Comparison of ENCODE assay signal across 35 cellular contexts in genomic region chr3:97993526-97993925, GRCh38. TPM values are rescaled to one million over a fixed set of nuclear protein-coding genes. Genes with fewer than 3 reads are reported as not detected.
"Had no signal": no experiment of that assay in that cellular context is flagged by ENCODE, and none has a peak within 500 bp of the region (broad histone marks: within the 10 kb centered on the region; RNA-seq: fewer than 3 reads in every experiment).

No MANE protein-coding gene starts in this region.

- H3K9me3 ChIP-seq: gastrocnemius medialis, left lung, mucosa of descending colon, prostate gland, right atrium auricular region, sigmoid colon, stomach, thyroid gland, vagina had no signal

- H3K9me3 Mint-ChIP-seq: mesothelial cell of epicardium; naive B cell; natural killer cell treated with Interleukin-12 subunit alpha and Interleukin-12 subunit beta and Interleukin-15 and Interleukin-18, amount 100 ng/mL, for 72 hours; stimulated activated effector memory CD8-positive, alpha-beta T cell treated with anti-CD3 and anti-CD28 coated beads, Interleukin-12 subunit alpha, Interleukin-12 subunit beta, amount 100 ng/mL, for 72 hours had no signal

- H3K36me3 ChIP-seq: gastrocnemius medialis, left lung, prostate gland, right atrium auricular region, sigmoid colon, stomach, thyroid gland, vagina had no signal

- H3K4me1 ChIP-seq: gastrocnemius medialis, left lung, prostate gland, right atrium auricular region, vagina had no signal

- H3K27ac Mint-ChIP-seq: mesothelial cell of epicardium; naive B cell; natural killer cell treated with Interleukin-12 subunit alpha and Interleukin-12 subunit beta and Interleukin-15 and Interleukin-18, amount 100 ng/mL, for 72 hours; stimulated activated effector memory CD8-positive, alpha-beta T cell treated with anti-CD3 and anti-CD28 coated beads, Interleukin-12 subunit alpha, Interleukin-12 subunit beta, amount 100 ng/mL, for 72 hours had no signal

- H3K27ac ChIP-seq: dorsolateral prefrontal cortex, epithelial cell of prostate, gastrocnemius medialis, left lung, prostate gland, right atrium auricular region, sigmoid colon, stomach, thyroid gland, vagina had no signal

- H3K4me3 Mint-ChIP-seq: mesothelial cell of epicardium; naive B cell; natural killer cell treated with Interleukin-12 subunit alpha and Interleukin-12 subunit beta and Interleukin-15 and Interleukin-18, amount 100 ng/mL, for 72 hours; neural crest cell; stimulated activated effector memory CD8-positive, alpha-beta T cell treated with anti-CD3 and anti-CD28 coated beads, Interleukin-12 subunit alpha, Interleukin-12 subunit beta, amount 100 ng/mL, for 72 hours had no signal

- H3K36me3 Mint-ChIP-seq: mesothelial cell of epicardium; naive B cell; natural killer cell treated with Interleukin-12 subunit alpha and Interleukin-12 subunit beta and Interleukin-15 and Interleukin-18, amount 100 ng/mL, for 72 hours; stimulated activated effector memory CD8-positive, alpha-beta T cell treated with anti-CD3 and anti-CD28 coated beads, Interleukin-12 subunit alpha, Interleukin-12 subunit beta, amount 100 ng/mL, for 72 hours had no signal

- H3K27me3 ChIP-seq: dorsolateral prefrontal cortex, gastrocnemius medialis, left lung, right atrium auricular region, sigmoid colon, stomach, thyroid gland, vagina had no signal

- ATAC-seq: esophagus mucosa; gastrocnemius medialis; left cardiac atrium; left lung; mucosa of descending colon; natural killer cell treated with Interleukin-12 subunit alpha and Interleukin-12 subunit beta and Interleukin-15 and Interleukin-18, amount 100 ng/mL, for 72 hours; stimulated activated effector memory CD8-positive, alpha-beta T cell treated with anti-CD3 and anti-CD28 coated beads, Interleukin-12 subunit alpha, Interleukin-12 subunit beta, amount 100 ng/mL, for 72 hours had no signal

- FAIRE-seq: islet of Langerhans had no signal

- DNase-seq: dorsolateral prefrontal cortex; effector CD4-positive, alpha-beta T cell; foreskin fibroblast; gastrocnemius medialis; head of caudate nucleus; left cardiac atrium; left lung; mesenchymal stem cell; mucosa of descending colon; naive B cell; nucleus accumbens; sigmoid colon; stimulated activated CD4-positive, alpha-beta T cell treated with anti-CD3 and anti-CD28 coated beads, Interleukin-2, amount 100 ng/mL, for 24 hours; stimulated activated CD4-positive, alpha-beta T cell treated with anti-CD3 and anti-CD28 coated beads, Interleukin-4, amount 100 ng/mL, for 24 hours; stimulated activated naive CD4-positive, alpha-beta T cell treated with Interleukin-2 at 50 U/mL for 16 hours; stomach; thyroid gland; trophoblast cell had no signal

- H3K4me3 ChIP-seq: dorsolateral prefrontal cortex, gastrocnemius medialis, left lung, mucosa of descending colon, prostate gland, right atrium auricular region, sigmoid colon, stomach, thyroid gland, vagina had no signal

- H3K4me1 Mint-ChIP-seq: mesothelial cell of epicardium, neural crest cell had no signal

RNA-seq across cellular contexts. Expression of gene GABRR3, which starts 41.6 kb away (rescaled TPM):
- total RNA-seq: esophagus mucosa; gastrocnemius medialis; glomerular endothelial cell; kidney epithelial cell; left cardiac atrium; left lung; lower leg skin; lung microvascular endothelial cell; mesothelial cell of epicardium; mucosa of descending colon; natural killer cell treated with Interleukin-12 subunit alpha and Interleukin-12 subunit beta and Interleukin-15 and Interleukin-18, amount 100 ng/mL, for 72 hours; neural crest cell; osteocyte; right atrium auricular region; sigmoid colon; skeletal muscle tissue; stomach; subcutaneous adipose tissue; vagina had no signal
- polyA plus RNA-seq: sigmoid colon, stomach had no signal
